Comparison of ENCODE assay signal across 20 cellular contexts in the genomic region with DNA sequence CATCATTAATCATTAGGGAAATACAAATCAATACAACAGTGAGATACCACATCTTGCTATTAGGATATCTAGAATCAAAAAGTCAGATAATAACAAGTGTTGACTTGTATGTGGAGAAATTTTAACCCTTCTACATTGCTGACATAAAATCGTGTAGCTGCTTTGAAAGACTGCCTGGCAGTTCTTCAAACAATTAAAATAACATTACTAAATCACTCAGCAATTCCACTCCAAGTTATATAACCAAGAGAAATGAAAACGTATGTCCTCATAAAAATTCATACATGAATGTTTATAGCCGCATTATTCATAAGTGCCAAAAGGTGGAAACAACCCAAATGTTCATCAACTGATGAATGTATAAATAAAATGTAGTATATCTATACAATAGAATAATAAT.
"Had no signal": no experiment of that assay in that cellular context is flagged by ENCODE, and none has a peak within 500 bp of the region (broad histone marks: within the 10 kb centered on the region; RNA-seq: fewer than 3 reads in every experiment).

No MANE protein-coding gene starts in this region.

- H3K27ac ChIP-seq: colonic mucosa, esophagus squamous epithelium, foreskin keratinocyte, hepatocyte, pancreas, thyroid gland had no signal

- H3K4me1 ChIP-seq: colonic mucosa had no signal

- FAIRE-seq: pancreas, urothelium cell line had no signal

- H3K27ac Mint-ChIP-seq: mesothelial cell of epicardium, natural killer cell, progenitor cell of endocrine pancreas, type B pancreatic cell had no signal

- H3K4me3 ChIP-seq: colonic mucosa, esophagus squamous epithelium, hepatocyte, pancreas, smooth muscle cell, thyroid gland had no signal

- H3K27me3 Mint-ChIP-seq: progenitor cell of endocrine pancreas, type B pancreatic cell had no signal

- H2AFZ ChIP-seq: hepatocyte had no signal

- H3K4me1 Mint-ChIP-seq: natural killer cell had no signal

- H3K4me3 Mint-ChIP-seq: mesothelial cell of epicardium, natural killer cell, neural crest cell, type B pancreatic cell had no signal

- ATAC-seq: foreskin keratinocyte, left lobe of liver, natural killer cell, pancreas, right cardiac atrium had no signal

- H3K4me2 ChIP-seq: hepatocyte, smooth muscle cell had no signal

- H3K9me3 ChIP-seq: colonic mucosa, thyroid gland had no signal

- H3K36me3 ChIP-seq: colonic mucosa, esophagus squamous epithelium, pancreas, thyroid gland had no signal

- DNase-seq: colonic mucosa; dermis blood vessel endothelial cell; esophagus squamous epithelium; foreskin keratinocyte; head of caudate nucleus; kidney glomerular epithelial cell; natural killer cell; pancreas; right cardiac atrium; stimulated activated CD4-positive, alpha-beta T cell treated with anti-CD3 and anti-CD28 coated beads, Interleukin-2, amount 100 ng/mL, for 48 hours; stimulated activated naive CD4-positive, alpha-beta T cell treated with Interleukin-2 at 50 U/mL for 16 hours; thyroid gland had no signal

- H3K27me3 ChIP-seq: colonic mucosa, esophagus squamous epithelium, foreskin keratinocyte, hepatocyte, pancreas, thyroid gland had no signal

- H3K36me3 Mint-ChIP-seq: natural killer cell had no signal
